ENCODE assay signal across 1 cellular context in the genomic region with DNA sequence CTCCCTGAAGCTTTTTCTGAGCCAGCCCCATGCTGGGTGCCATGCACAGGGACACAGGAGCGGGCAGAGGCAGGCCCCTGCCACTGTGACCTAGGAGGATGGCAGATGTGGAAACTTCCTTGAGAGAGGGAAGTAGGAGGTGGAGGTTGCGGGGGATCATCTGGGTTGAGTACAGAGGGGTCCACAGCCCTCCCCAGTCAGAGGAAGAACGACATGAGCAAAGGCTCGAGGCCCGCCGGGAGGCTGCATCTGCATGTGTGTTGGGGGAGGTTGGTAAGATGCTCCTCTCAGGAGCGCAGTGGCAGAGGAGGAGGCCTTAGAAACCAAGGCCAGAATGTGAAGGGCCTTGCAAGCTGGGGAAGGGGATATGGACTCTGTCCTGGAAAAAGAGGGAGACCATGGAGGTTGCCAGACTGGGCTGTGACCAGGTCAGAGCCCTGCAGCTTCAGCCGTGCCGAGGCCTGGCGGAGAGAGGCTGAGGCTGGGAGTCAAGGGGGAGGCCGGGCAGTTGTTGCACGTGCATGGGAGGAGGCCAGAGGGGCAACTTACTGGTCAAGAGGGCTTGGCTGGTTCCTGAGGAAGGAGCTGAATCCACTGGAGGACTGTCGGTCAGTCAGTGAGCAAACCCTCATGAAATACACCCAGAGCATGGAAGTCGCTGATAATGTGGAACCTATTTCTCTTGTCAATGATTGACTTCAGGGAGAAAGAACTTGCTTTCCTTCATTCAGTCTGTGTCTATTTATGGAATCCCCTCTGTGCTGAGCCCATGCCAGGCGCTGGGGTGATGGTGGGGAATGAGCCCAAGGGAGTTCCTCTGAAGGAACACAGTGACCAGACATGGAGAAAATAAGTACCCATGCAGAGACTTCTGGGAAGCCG.
TF ChIP-seq lines count a peak whose summit lies in the region.

No MANE protein-coding gene starts in this region.

TF ChIP-seq in K562, 482 proteins besides CTCF, POLR2A, EP300 and RAD21:
- TF ChIP-seq MIER1 (IDR thresholded peaks at IDR 0.05; ENCODE audit: low read depth) (no peak), TBL1XR1 (IDR thresholded peaks at IDR 0.05; ENCODE audit: low read length in 2 of 2) (no peak), SIRT6 (IDR thresholded peaks at IDR 0.05; ENCODE audit: low read depth, low read length) (no peak), E2F3 (CRISPR knock-in tag; IDR thresholded peaks at IDR 0.05) (no peak), RHOXF2B (CRISPR knock-in tag; conservative IDR thresholded peaks at IDR 0.05) (no peak), U2AF1 (optimal IDR thresholded peaks at IDR 0.05; ENCODE audit: low read depth, low read length) (no peak), ATF7 (IDR thresholded peaks at IDR 0.05) (no peak), ZNF324 (CRISPR knock-in tag; IDR thresholded peaks at IDR 0.05) (no peak)
- TF ChIP-seq, protein P1, sequence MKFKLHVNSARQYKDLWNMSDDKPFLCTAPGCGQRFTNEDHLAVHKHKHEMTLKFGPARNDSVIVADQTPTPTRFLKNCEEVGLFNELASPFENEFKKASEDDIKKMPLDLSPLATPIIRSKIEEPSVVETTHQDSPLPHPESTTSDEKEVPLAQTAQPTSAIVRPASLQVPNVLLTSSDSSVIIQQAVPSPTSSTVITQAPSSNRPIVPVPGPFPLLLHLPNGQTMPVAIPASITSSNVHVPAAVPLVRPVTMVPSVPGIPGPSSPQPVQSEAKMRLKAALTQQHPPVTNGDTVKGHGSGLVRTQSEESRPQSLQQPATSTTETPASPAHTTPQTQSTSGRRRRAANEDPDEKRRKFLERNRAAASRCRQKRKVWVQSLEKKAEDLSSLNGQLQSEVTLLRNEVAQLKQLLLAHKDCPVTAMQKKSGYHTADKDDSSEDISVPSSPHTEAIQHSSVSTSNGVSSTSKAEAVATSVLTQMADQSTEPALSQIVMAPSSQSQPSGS (CRISPR knock-in tag; IDR thresholded peaks at IDR 0.05), result no peak
- TF ChIP-seq, protein P2, sequence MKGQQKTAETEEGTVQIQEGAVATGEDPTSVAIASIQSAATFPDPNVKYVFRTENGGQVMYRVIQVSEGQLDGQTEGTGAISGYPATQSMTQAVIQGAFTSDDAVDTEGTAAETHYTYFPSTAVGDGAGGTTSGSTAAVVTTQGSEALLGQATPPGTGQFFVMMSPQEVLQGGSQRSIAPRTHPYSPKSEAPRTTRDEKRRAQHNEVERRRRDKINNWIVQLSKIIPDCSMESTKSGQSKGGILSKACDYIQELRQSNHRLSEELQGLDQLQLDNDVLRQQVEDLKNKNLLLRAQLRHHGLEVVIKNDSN (CRISPR knock-in tag; IDR thresholded peaks at IDR 0.05), result no peak
TF ChIP-seq in K562: peak in this region for 0.
